Comparison of ENCODE assay signal across 16 cellular contexts in genomic region chr12:52906049-52906645, GRCh38. TPM values are rescaled to one million over a fixed set of nuclear protein-coding genes. Genes with fewer than 3 reads are reported as not detected.
DNase-seq lines count a peak whose midpoint lies in the region; ATAC-seq, FAIRE-seq and TF ChIP-seq lines count a peak whose summit lies in the region.
"Had no signal": no experiment of that assay in that cellular context is flagged by ENCODE, and none has a peak within 500 bp of the region (broad histone marks: within the 10 kb centered on the region; RNA-seq: fewer than 3 reads in every experiment).

No MANE protein-coding gene starts in this region.

- H3K14ac ChIP-seq in H1 (ENCODE audit: insufficient read length) (no peak overlapping the region), neuronal stem cell (ENCODE audit: low read length) (no peak overlapping the region)

- H3K4me3 Mint-ChIP-seq in Caco-2 (ENCODE audit: unreplicated experiment): peak overlapping the region; percentile 95
- no peak overlapping the region for H3K4me3 Mint-ChIP-seq in stimulated activated naive CD8-positive, alpha-beta T cell treated with anti-CD3 and anti-CD28 coated beads, Interleukin-15, amount 100 ng/mL, for 72 hours

- no peaks in the 10 kb centered on the region; the same call in 1 of the 2 replicates for H3K23me2 ChIP-seq in H1 (ENCODE audit: low read depth, low read length)

- H2BK15ac ChIP-seq in H1 (ENCODE audit: low read length): peak overlapping the region; percentile 89; the same call in 1 of the 2 replicates
- no peak overlapping the region for H2BK15ac ChIP-seq in neuronal stem cell (ENCODE audit: low read length)

- ATAC-seq in stimulated activated naive CD8-positive, alpha-beta T cell treated with anti-CD3 and anti-CD28 coated beads, Interleukin-15, amount 100 ng/mL, for 72 hours: no peak

- H2BK12ac ChIP-seq in H1 (ENCODE audit: low read depth, low read length): peak overlapping the region; percentile 97; the same call in 1 of the 2 replicates
- H2BK12ac ChIP-seq in neuronal stem cell (ENCODE audit: low read length): peak overlapping the region; percentile 75

- intact Hi-C loops in Caco-2 (cut with micrococcal nuclease; ENCODE audit: unreplicated experiment): no loop called here

- TF ChIP-seq EP300 in H1 (IDR thresholded peaks at IDR 0.05; ENCODE audit: borderline replicate concordance in 1 of 2, low read depth in 2 of 2, low read length in 2 of 2) (no peak), SK-N-SH (IDR thresholded peaks at IDR 0.05; ENCODE audit: borderline replicate concordance in 1 of 2, low read depth in 1 of 2, low read length in 1 of 2) (no peak)

- DNase-seq in Caco-2 (no peak), NCI-H69 (lab: John Stamatoyannopoulos, UW) (peak; percentile 48), H1 (ENCODE audit: low read depth in 1 of 2, low spot score in 2 of 2) (no peak), neuronal stem cell (ENCODE audit: low spot score) (no peak), SK-N-SH (no peak), GM10266 (ENCODE audit: extremely low spot score) (no peak)
- DNase-seq in activated CD4-positive, alpha-beta T cell treated with anti-CD3 and anti-CD28 coated beads, Interleukin-2, amount 50 U/mL, for 4 hours: no peak
- DNase-seq in stimulated activated naive CD8-positive, alpha-beta T cell treated with anti-CD3 and anti-CD28 coated beads, Interleukin-15, amount 100 ng/mL, for 72 hours: no peak
- DNase-seq: BE2C, EL, GM23248, NCI-H82, uterus, WERI-Rb-1 had no signal

- peak overlapping the region; percentile 55 for H2BK20ac ChIP-seq in H1 (ENCODE audit: low read length)

- H3K79me1 ChIP-seq in H1 (ENCODE audit: low read depth, low read length): peaks cover 7% of the 10 kb centered on the region
- H3K79me1 ChIP-seq in neuronal stem cell (ENCODE audit: low read depth, low read length): no peaks in the 10 kb centered on the region

- H2BK120ac ChIP-seq in H1 (replicated peaks; ENCODE audit: low read depth, low read length): no peak overlapping the region
- peak overlapping the region; percentile 68 for H2BK120ac ChIP-seq in neuronal stem cell (ENCODE audit: low read depth, low read length)

- H3K56ac ChIP-seq in H1 (replicated peaks; ENCODE audit: insufficient read length, low read depth, low read length): no peak overlapping the region

- no peaks in the 10 kb centered on the region for H3K9me2 ChIP-seq in SK-N-SH

- peaks cover 5% of the 10 kb centered on the region for H3K36me3 ChIP-seq in Caco-2 (ENCODE audit: control insufficient read depth, insufficient read depth, low read length)
- peaks cover 0 to 10% (median 8%) of the 10 kb centered on the region in 4 experiments; a peak in 7 of 8 replicates for H3K36me3 ChIP-seq in H1 (ENCODE audit: control insufficient read depth in 2 of 4, insufficient read depth in 4 of 4, low read length in 3 of 4)
- H3K36me3 ChIP-seq in neuronal stem cell (replicated peaks in 1 of 2; ENCODE audit: control insufficient read depth in 2 of 2, insufficient read depth in 2 of 2, low read length in 2 of 2): peaks cover 0 to 10% of the 10 kb centered on the region in 2 donors
- no peaks in the 10 kb centered on the region for H3K36me3 ChIP-seq in SK-N-SH (replicated peaks in 1 of 2; ENCODE audit: control insufficient read depth in 1 of 2, insufficient read depth in 2 of 2, low read length in 1 of 2)
- H3K36me3 ChIP-seq: BE2C, uterus, WERI-Rb-1 had no signal

- peaks cover 3% of the 10 kb centered on the region for H3K27me3 Mint-ChIP-seq in Caco-2 (ENCODE audit: insufficient read depth, unreplicated experiment)
- no peaks in the 10 kb centered on the region for H3K27me3 Mint-ChIP-seq in stimulated activated naive CD8-positive, alpha-beta T cell treated with anti-CD3 and anti-CD28 coated beads, Interleukin-15, amount 100 ng/mL, for 72 hours
- H3K27me3 Mint-ChIP-seq: activated naive CD8-positive, alpha-beta T cell had no signal

- H3K27ac Mint-ChIP-seq in Caco-2 (ENCODE audit: unreplicated experiment): peak overlapping the region; percentile 98
- peak overlapping the region in 1 of 2 donors; percentile 55 for H3K27ac Mint-ChIP-seq in stimulated activated naive CD8-positive, alpha-beta T cell treated with anti-CD3 and anti-CD28 coated beads, Interleukin-15, amount 100 ng/mL, for 72 hours
- H3K27ac Mint-ChIP-seq: activated naive CD8-positive, alpha-beta T cell had no signal

- H3K4me3 ChIP-seq in Caco-2 (ENCODE audit: low read depth, low read length) (no peak overlapping the region), H1 (ENCODE audit: extremely low read depth in 1 of 4, insufficient read depth in 2 of 4, low read depth in 3 of 4, low read length in 4 of 4) (no peak overlapping the region), neuronal stem cell (ENCODE audit: low read length in 2 of 2) (peak overlapping the region in 1 of 2 donors; percentile 7), SK-N-SH (ENCODE audit: low read depth in 2 of 2, low read length in 1 of 2) (no peak overlapping the region)
- H3K4me3 ChIP-seq: GM23248, lung, uterus had no signal

- no peak overlapping the region for H2AK5ac ChIP-seq in H1 (ENCODE audit: low read depth, low read length)
- no peak overlapping the region for H2AK5ac ChIP-seq in neuronal stem cell (ENCODE audit: low read depth, low read length)

- H3K9ac ChIP-seq in H1 (replicated peaks in 1 of 4; ENCODE audit: extremely low read depth in 1 of 4, low read depth in 3 of 4, low read length in 3 of 4): no peak overlapping the region
- H3K9ac ChIP-seq in neuronal stem cell (ENCODE audit: low read depth, low read length, poor library complexity): no peak overlapping the region
- no peak overlapping the region for H3K9ac ChIP-seq in SK-N-SH
- H3K9ac ChIP-seq: GM23248 had no signal

- H3K27ac ChIP-seq in H1 (ENCODE audit: low read depth, low read length) (no peak overlapping the region), neuronal stem cell (replicated peaks; ENCODE audit: low read length) (no peak overlapping the region), SK-N-SH (ENCODE audit: low read depth in 2 of 2, low read length in 1 of 2) (no peak overlapping the region)
- H3K27ac ChIP-seq: GM23248, WERI-Rb-1 had no signal

- BruUV-seq in Caco-2 (replicated peaks; lab: Mats Ljungman, UMichigan): no TSS peak

- H4K20me1 ChIP-seq in H1 (replicated peaks in 1 of 2; ENCODE audit: control insufficient read depth in 1 of 2, insufficient read depth in 2 of 2, low read length in 2 of 2): peaks cover 2 to 11% of the 10 kb centered on the region in 2 experiments
- no peaks in the 10 kb centered on the region for H4K20me1 ChIP-seq in SK-N-SH (ENCODE audit: insufficient read depth)

- no peak for TF ChIP-seq POLR2A in H1 (IDR thresholded peaks at IDR 0.05; ENCODE audit: control extremely low read depth in 1 of 2, low read depth in 2 of 2, low read length in 2 of 2)

- H3K4me2 ChIP-seq in H1 (ENCODE audit: insufficient read depth in 1 of 2, low read depth in 2 of 2, low read length in 2 of 2) (no peak overlapping the region), neuronal stem cell (ENCODE audit: insufficient read depth, low read length, poor library complexity, severe bottlenecking) (no peak overlapping the region), SK-N-SH (no peak overlapping the region)

- TF ChIP-seq CTCF in Caco-2 (IDR thresholded peaks at IDR 0.05; ENCODE audit: insufficient read depth in 1 of 2, low read depth in 1 of 2, low read length in 1 of 2, severe bottlenecking in 1 of 2, unreplicated experiment in 1 of 2) (no peak), H1 (IDR thresholded peaks at IDR 0.05; ENCODE audit: control extremely low read depth in 1 of 3, insufficient read depth in 1 of 3, low read depth in 1 of 3, low read length in 3 of 3) (no peak), SK-N-SH (IDR thresholded peaks at IDR 0.05) (no peak), GM10266 (IDR thresholded peaks at IDR 0.05; ENCODE audit: control insufficient read depth, insufficient read depth, low read depth, missing control alignments) (no peak)

- CTCF ChIA-PET in Caco-2 (lab: Charles Lee) (interaction anchor here (0.6 to 1.8 kb wide), 5 partner anchors 16 to 75 kb away, joined by 3 to 31 read pairs (median 4); no protein-coding TSS in a partner anchor), H1 (lab: Charles Lee; ENCODE audit: partially characterized antibody) (interaction anchor here (0.6 to 36.8 kb wide), 21 partner anchors 9 to 524 kb away, joined by 3 to 1250 read pairs (median 4); partner anchors contain the start of gene KRT18), SK-N-SH (lab: Yijun Ruan, JAX) (interaction anchor here (1.9 to 2.2 kb wide), 2 partner anchors 21 to 26 kb away, joined by 6 to 8 read pairs; no protein-coding TSS in a partner anchor)

- H3K4me1 ChIP-seq in Caco-2 (peaks cover 63% of the 10 kb centered on the region), H1 (replicated peaks in 1 of 4; ENCODE audit: control insufficient read depth in 3 of 4, insufficient read depth in 4 of 4, low read length in 3 of 4) (peaks cover 15 to 31% (median 23%) of the 10 kb centered on the region in 4 experiments), neuronal stem cell (ENCODE audit: control insufficient read depth in 2 of 2, insufficient read depth in 1 of 2, low read depth in 1 of 2, low read length in 2 of 2) (peaks cover 2 to 7% of the 10 kb centered on the region in 2 donors), SK-N-SH (ENCODE audit: control insufficient read depth in 1 of 2, insufficient read depth in 2 of 2, low read depth in 1 of 2, low read length in 1 of 2) (peaks cover 4 to 25% of the 10 kb centered on the region in 2 experiments; a peak in 2 of 4 replicates)
- H3K4me1 ChIP-seq: uterus had no signal

- H3K23ac ChIP-seq in H1 (ENCODE audit: insufficient read length) (no peak overlapping the region), neuronal stem cell (ENCODE audit: low read depth, low read length, poor library complexity) (peak overlapping the region; percentile 13)

- TF ChIP-seq RAD21 in H1 (IDR thresholded peaks at IDR 0.05 in 1 of 2, conservative IDR thresholded peaks at IDR 0.05 in 1 of 2; ENCODE audit: low read depth in 2 of 2, low read length in 2 of 2) (no peak), SK-N-SH (IDR thresholded peaks at IDR 0.05; ENCODE audit: low read length) (no peak)

- no peak for FAIRE-seq in H1 (lab: Jason Lieb, UNC)

- POLR2A ChIA-PET in Caco-2 (lab: Charles Lee): interaction anchor here (1.5 to 7.2 kb wide), 5 partner anchors 19 to 74 kb away, joined by 19 to 231 read pairs (median 56); partner anchors contain the start of gene KRT18
- POLR2A ChIA-PET in H1 (lab: Charles Lee; ENCODE audit: partially characterized antibody): interaction anchor here (1.1 to 17.4 kb wide), 11 partner anchors 9 to 148 kb away, joined by 3 to 297 read pairs (median 5); partner anchors contain the start of genes EIF4B and KRT18
- POLR2A ChIA-PET in SK-N-SH (lab: Yijun Ruan, JAX): no interaction called here

- H3K18ac ChIP-seq in H1 (ENCODE audit: extremely low read depth, low read length) (no peak overlapping the region), neuronal stem cell (ENCODE audit: low read length) (peak overlapping the region; percentile 23)

- H4K91ac ChIP-seq in H1 (replicated peaks; ENCODE audit: insufficient read length, low read length) (peak overlapping the region; percentile 62), neuronal stem cell (ENCODE audit: low read depth, low read length, poor library complexity) (no peak overlapping the region)

- H3K36me3 Mint-ChIP-seq in Caco-2 (ENCODE audit: insufficient read depth, unreplicated experiment): peaks cover 49% of the 10 kb centered on the region
- H3K36me3 Mint-ChIP-seq: activated naive CD8-positive, alpha-beta T cell had no signal

- 83% methylated on average over 10 of the region's 10 CpGs; no CpG with 5 or more reads in 1 of the 2 experiments for WGBS in H1 (ENCODE audit: extremely low coverage in 1 of 2, insufficient coverage in 1 of 2, insufficient read length in 1 of 2, insufficient replicate concordance in 2 of 2, low coverage in 1 of 2, low lambda C conversion rate in 2 of 2, missing lambda C conversion rate in 1 of 2), 2 experiments
- no CpG with 5 or more reads among the region's 10 CpGs for WGBS in neuronal stem cell (ENCODE audit: extremely low coverage in 2 of 2, insufficient read length in 2 of 2, insufficient replicate concordance in 1 of 2), 2 donors
- 93% methylated on average over 10 of the region's 10 CpGs for WGBS in SK-N-SH (ENCODE audit: low lambda C conversion rate)

- H3K9me3 Mint-ChIP-seq in Caco-2 (ENCODE audit: unreplicated experiment): no peaks in the 10 kb centered on the region
- H3K9me3 Mint-ChIP-seq in stimulated activated naive CD8-positive, alpha-beta T cell treated with anti-CD3 and anti-CD28 coated beads, Interleukin-15, amount 100 ng/mL, for 72 hours: no peaks in the 10 kb centered on the region

- H3K79me2 ChIP-seq in H1 (ENCODE audit: control insufficient read depth in 1 of 2, insufficient read depth in 2 of 2, low read length in 2 of 2) (peaks cover 0 to 21% of the 10 kb centered on the region in 2 experiments; a peak in 2 of 4 replicates), SK-N-SH (ENCODE audit: insufficient read depth) (no peaks in the 10 kb centered on the region)

- H3K27me3 ChIP-seq in Caco-2 (replicated peaks; ENCODE audit: control insufficient read depth, insufficient read depth, low read length) (no peaks in the 10 kb centered on the region), H1 (replicated peaks in 1 of 4; ENCODE audit: control insufficient read depth in 3 of 4, extremely low read depth in 1 of 4, insufficient read depth in 3 of 4, low read length in 3 of 4) (no peaks in the 10 kb centered on the region; a peak in 1 of 7 replicates), neuronal stem cell (ENCODE audit: control insufficient read depth in 3 of 3, insufficient read depth in 3 of 3, low read depth in 1 of 3, low read length in 3 of 3) (peaks cover 0 to 10% (median 0%) of the 10 kb centered on the region in 3 experiments), SK-N-SH (ENCODE audit: insufficient read depth) (no peaks in the 10 kb centered on the region)
- H3K27me3 ChIP-seq: BE2C had no signal

- H3K9me3 ChIP-seq in Caco-2: no peaks in the 10 kb centered on the region
- H3K9me3 ChIP-seq in H1 (ENCODE audit: insufficient read depth in 2 of 2, low read depth in 1 of 2, low read length in 1 of 2): no peaks in the 10 kb centered on the region
- no peaks in the 10 kb centered on the region for H3K9me3 ChIP-seq in neuronal stem cell (replicated peaks in 1 of 2; ENCODE audit: control insufficient read depth in 2 of 2, insufficient read depth in 1 of 2, low read depth in 1 of 2, low read length in 2 of 2)
- no peaks in the 10 kb centered on the region for H3K9me3 ChIP-seq in SK-N-SH
- H3K9me3 ChIP-seq: BE2C, uterus had no signal

- H3K4ac ChIP-seq in H1 (replicated peaks; ENCODE audit: insufficient read length, low read depth, low read length) (peak overlapping the region; percentile 36), neuronal stem cell (ENCODE audit: low read length) (no peak overlapping the region)

- H2AFZ ChIP-seq in H1 (ENCODE audit: low read length): no peak overlapping the region
- H2AFZ ChIP-seq in neuronal stem cell (ENCODE audit: low read length): no peak overlapping the region
- H2AFZ ChIP-seq in SK-N-SH (ENCODE audit: low read depth): no peak overlapping the region
- H2AFZ ChIP-seq: GM23248 had no signal

- H4K5ac ChIP-seq in H1 (ENCODE audit: insufficient read length, low read depth, low read length): no peak overlapping the region

- H2BK5ac ChIP-seq in H1 (ENCODE audit: low read depth, low read length) (peak overlapping the region; percentile 77), neuronal stem cell (ENCODE audit: low read length) (no peak overlapping the region)

- peaks cover 50% of the 10 kb centered on the region for H3K4me1 Mint-ChIP-seq in Caco-2 (ENCODE audit: low read depth, unreplicated experiment)
- H3K4me1 Mint-ChIP-seq in stimulated activated naive CD8-positive, alpha-beta T cell treated with anti-CD3 and anti-CD28 coated beads, Interleukin-15, amount 100 ng/mL, for 72 hours: peaks cover 19% of the 10 kb centered on the region

- peaks cover 7% of the 10 kb centered on the region for H3F3A ChIP-seq in SK-N-SH (replicated peaks; ENCODE audit: insufficient read depth)

- peak overlapping the region; percentile 37; the same call in 1 of the 2 replicates for H4K8ac ChIP-seq in H1 (ENCODE audit: extremely low read depth, insufficient read depth, low read length)
- no peak overlapping the region for H4K8ac ChIP-seq in neuronal stem cell (ENCODE audit: low read depth, low read length)

RNA-seq across cellular contexts. Expression of gene KRT8, which starts 1.3 kb away (rescaled TPM):
- total RNA-seq in Caco-2 (2022): 3,707 and 3,725 TPM in 2 replicates
- total RNA-seq in H1 (2021; fragmentation: NEBNext Ultra II Directional; extraction: Animal tissue kit (Norgen Biotek cat#: 25700)): 283 and 290 TPM in 2 replicates
- polyA plus RNA-seq in H1 (2011; rRNA removed): 280 and 311 TPM in 2 replicates
- polyA plus RNA-seq in H1 (2011; cell fraction: cytosol; rRNA removed): 279 TPM
- 247 TPM for polyA plus RNA-seq in H1 (2011; cell fraction: nucleus; rRNA removed)
- 299 to 366 TPM (median 352 TPM) in 4 replicates for polyA plus RNA-seq in H1 (2012, experiment 1 of 2)
- polyA plus RNA-seq in H1 (2012, experiment 2 of 2): 463 TPM
- 311 TPM for polyA plus RNA-seq in H1 (2013, experiment 1 of 2)
- 291 TPM for polyA plus RNA-seq in H1 (2013, experiment 2 of 2)
- 235 and 239 TPM in 2 replicates for polyA minus RNA-seq in H1 (2011; rRNA and poly(A)+ RNA removed)
- polyA minus RNA-seq in H1 (2011; cell fraction: cytosol; rRNA and poly(A)+ RNA removed): 185 TPM
- polyA minus RNA-seq in H1 (2011; cell fraction: nucleus; rRNA and poly(A)+ RNA removed): 128 TPM
- 179 TPM for polyA plus RNA-seq in neuronal stem cell (2013, experiment 1 of 2)
- polyA plus RNA-seq in neuronal stem cell (2013, experiment 2 of 2): 174 TPM
- polyA plus RNA-seq in SK-N-SH (2012; rRNA removed): 47.7 and 49.4 TPM in 2 replicates
- 35.6 and 44.1 TPM in 2 replicates for polyA plus RNA-seq in SK-N-SH (2012; cell fraction: cytosol; rRNA removed)
- 40.7 and 41.4 TPM in 2 replicates for polyA plus RNA-seq in SK-N-SH (2012; cell fraction: nucleus; rRNA removed)

RNA-seq across cellular contexts. Expression of gene KRT18, which starts 42.8 kb away (rescaled TPM):
- total RNA-seq in Caco-2 (2022): 2,564 and 2,674 TPM in 2 replicates
- total RNA-seq in H1 (2021; fragmentation: NEBNext Ultra II Directional; extraction: Animal tissue kit (Norgen Biotek cat#: 25700)): 375 and 391 TPM in 2 replicates
- polyA plus RNA-seq in H1 (2011; rRNA removed) (236 and 263 TPM in 2 replicates), SK-N-SH (2012; rRNA removed) (332 and 351 TPM in 2 replicates)
- polyA plus RNA-seq in H1 (2011; cell fraction: cytosol; rRNA removed): 320 TPM
- 356 TPM for polyA plus RNA-seq in H1 (2011; cell fraction: nucleus; rRNA removed)
- polyA plus RNA-seq in H1 (2012, experiment 1 of 2): 381 to 481 TPM (median 444 TPM) in 4 replicates
- polyA plus RNA-seq in H1 (2012, experiment 2 of 2): 459 TPM
- 314 TPM for polyA plus RNA-seq in H1 (2013, experiment 1 of 2)
- 311 TPM for polyA plus RNA-seq in H1 (2013, experiment 2 of 2)
- 184 and 221 TPM in 2 replicates for polyA minus RNA-seq in H1 (2011; rRNA and poly(A)+ RNA removed)
- 173 TPM for polyA minus RNA-seq in H1 (2011; cell fraction: cytosol; rRNA and poly(A)+ RNA removed)
- 115 TPM for polyA minus RNA-seq in H1 (2011; cell fraction: nucleus; rRNA and poly(A)+ RNA removed)
- polyA plus RNA-seq in neuronal stem cell (2013, experiment 1 of 2): 80.9 TPM
- 82.5 TPM for polyA plus RNA-seq in neuronal stem cell (2013, experiment 2 of 2)
- 225 and 265 TPM in 2 replicates for polyA plus RNA-seq in SK-N-SH (2012; cell fraction: cytosol; rRNA removed)
- polyA plus RNA-seq in SK-N-SH (2012; cell fraction: nucleus; rRNA removed): 714 and 1,063 TPM in 2 replicates

RNA-seq across cellular contexts. Expression of gene KRT78, which starts 57.4 kb away (rescaled TPM):
- not detected in 2 replicates for total RNA-seq in Caco-2 (2022)
- total RNA-seq in H1 (2021; fragmentation: NEBNext Ultra II Directional; extraction: Animal tissue kit (Norgen Biotek cat#: 25700)): not detected in 2 replicates
- polyA plus RNA-seq in H1 (2011; rRNA removed) (not detected in 2 replicates), SK-N-SH (2012; rRNA removed) (not detected in 2 replicates)
- not detected for polyA plus RNA-seq in H1 (2011; cell fraction: cytosol; rRNA removed)
- not detected for polyA plus RNA-seq in H1 (2011; cell fraction: nucleus; rRNA removed)
- polyA plus RNA-seq in H1 (2012, experiment 1 of 2): not detected in 4 replicates
- polyA plus RNA-seq in H1 (2012, experiment 2 of 2): not detected
- not detected for polyA plus RNA-seq in H1 (2013, experiment 1 of 2)
- polyA plus RNA-seq in H1 (2013, experiment 2 of 2): not detected
- not detected in 2 replicates for polyA minus RNA-seq in H1 (2011; rRNA and poly(A)+ RNA removed)
- not detected for polyA minus RNA-seq in H1 (2011; cell fraction: cytosol; rRNA and poly(A)+ RNA removed)
- polyA minus RNA-seq in H1 (2011; cell fraction: nucleus; rRNA and poly(A)+ RNA removed): not detected
- polyA plus RNA-seq in neuronal stem cell (2013, experiment 1 of 2): not detected
- polyA plus RNA-seq in neuronal stem cell (2013, experiment 2 of 2): not detected
- polyA plus RNA-seq in SK-N-SH (2012; cell fraction: cytosol; rRNA removed): not detected in 2 replicates
- polyA plus RNA-seq in SK-N-SH (2012; cell fraction: nucleus; rRNA removed): not detected in 2 replicates
- total RNA-seq: GM23248, lung, uterus had no signal
- polyA plus RNA-seq: GM23248 had no signal

Comparison
In these comparisons a context has a peak if more than half of its experiments do, and no peak if none do; other contexts are left out.
1. RNA of gene KRT8, which starts 1.3 kb away (total RNA-seq): 3,707 to 3,725 TPM in Caco-2; 283 to 290 TPM in H1; every median in the first group is over 10 times any median in the second.